ENCODE assay signal across 8 cellular contexts in the genomic region with DNA sequence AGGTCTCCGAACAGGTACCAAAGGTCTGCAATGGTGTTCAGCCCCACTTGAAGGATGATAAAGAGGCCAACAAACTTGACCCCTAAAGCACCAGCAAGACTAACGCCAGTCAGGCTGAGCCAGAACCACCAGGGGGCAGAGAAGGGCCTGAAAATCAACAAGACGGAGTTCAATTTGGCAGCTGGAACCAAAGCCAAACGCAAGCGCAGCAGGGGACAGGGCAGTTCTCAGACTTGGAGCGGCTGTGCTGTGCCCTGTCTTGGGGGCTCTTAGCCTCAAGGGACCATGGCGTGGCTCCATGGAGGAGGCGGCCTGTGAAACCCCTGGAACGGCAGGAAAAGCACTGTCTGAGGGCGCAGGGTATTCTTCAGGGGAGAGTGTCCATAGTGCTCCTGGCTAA. TPM values are rescaled to one million over a fixed set of nuclear protein-coding genes. Genes with fewer than 3 reads are reported as not detected.
DNase-seq lines count a peak whose midpoint lies in the region; ATAC-seq and TF ChIP-seq lines count a peak whose summit lies in the region.

No MANE protein-coding gene starts in this region.

- POLR2A ChIA-PET in activated B cell treated with CpG ODN at 0.5 μM for 24 hours (lab: Charles Lee): interaction anchor here (0.6 kb wide), 1 partner anchor 182 kb away, joined by 3 read pairs; no protein-coding TSS in a partner anchor

- H3K36me3 Mint-ChIP-seq in natural killer cell (no peaks in the 10 kb centered on the region), activated B cell treated with CpG ODN at 0.5 μM for 24 hours (ENCODE audit: low read depth) (peaks cover 46% of the 10 kb centered on the region)
- H3K36me3 Mint-ChIP-seq in natural killer cell treated with Interleukin-12 subunit alpha and Interleukin-12 subunit beta and Interleukin-15 and Interleukin-18, amount 100 ng/mL, for 72 hours: no peaks in the 10 kb centered on the region

- H3K27ac Mint-ChIP-seq in natural killer cell (no peak overlapping the region), activated B cell treated with CpG ODN at 0.5 μM for 24 hours (no peak overlapping the region)
- H3K27ac Mint-ChIP-seq in natural killer cell treated with Interleukin-12 subunit alpha and Interleukin-12 subunit beta and Interleukin-15 and Interleukin-18, amount 100 ng/mL, for 72 hours: no peak overlapping the region

- H3K27me3 Mint-ChIP-seq in natural killer cell (ENCODE audit: low read depth in 2 of 2) (no peaks in the 10 kb centered on the region), activated B cell treated with CpG ODN at 0.5 μM for 24 hours (no peaks in the 10 kb centered on the region)
- no peaks in the 10 kb centered on the region for H3K27me3 Mint-ChIP-seq in natural killer cell treated with Interleukin-12 subunit alpha and Interleukin-12 subunit beta and Interleukin-15 and Interleukin-18, amount 100 ng/mL, for 72 hours

- H3K9me3 Mint-ChIP-seq in natural killer cell (no peaks in the 10 kb centered on the region), activated B cell treated with CpG ODN at 0.5 μM for 24 hours (no peaks in the 10 kb centered on the region)
- no peaks in the 10 kb centered on the region for H3K9me3 Mint-ChIP-seq in natural killer cell treated with Interleukin-12 subunit alpha and Interleukin-12 subunit beta and Interleukin-15 and Interleukin-18, amount 100 ng/mL, for 72 hours

- H3K4me1 Mint-ChIP-seq in natural killer cell: no peaks in the 10 kb centered on the region
- H3K4me1 Mint-ChIP-seq in natural killer cell treated with Interleukin-12 subunit alpha and Interleukin-12 subunit beta and Interleukin-15 and Interleukin-18, amount 100 ng/mL, for 72 hours (ENCODE audit: low read depth in 2 of 2): peaks cover 5 to 16% of the 10 kb centered on the region in 2 donors
- H3K4me1 Mint-ChIP-seq in activated B cell treated with CpG ODN at 0.5 μM for 24 hours: no peaks in the 10 kb centered on the region

- H3K4me3 Mint-ChIP-seq in natural killer cell (no peak overlapping the region), activated B cell treated with CpG ODN at 0.5 μM for 24 hours (no peak overlapping the region)
- H3K4me3 Mint-ChIP-seq in natural killer cell treated with Interleukin-12 subunit alpha and Interleukin-12 subunit beta and Interleukin-15 and Interleukin-18, amount 100 ng/mL, for 72 hours: no peak overlapping the region

- ATAC-seq in natural killer cell (peak; percentile 52 to 54 (median 53)), activated B cell treated with CpG ODN at 0.5 μM for 24 hours (ENCODE audit: low read depth) (peak; percentile 74), left lobe of liver (peak; percentile 94), GM19324 (IDR thresholded peaks at IDR 0.05; ENCODE audit: low FRiP score, unreplicated experiment) (no peak)
- no peak for ATAC-seq in natural killer cell treated with Interleukin-12 subunit alpha and Interleukin-12 subunit beta and Interleukin-15 and Interleukin-18, amount 100 ng/mL, for 72 hours

- no peak overlapping the region for H3K4me3 ChIP-seq in coronary artery

- TF ChIP-seq CTCF in natural killer cell (IDR thresholded peaks at IDR 0.05): no peak
- TF ChIP-seq CTCF in activated B cell treated with CpG ODN at 0.5 μM for 24 hours (IDR thresholded peaks at IDR 0.05): no peak
- peak; percentile 42 for TF ChIP-seq CTCF in coronary artery (IDR thresholded peaks at IDR 0.05)

- CTCF ChIA-PET in activated B cell treated with CpG ODN at 0.5 μM for 24 hours (lab: Charles Lee): interaction anchor here (0.8 to 2.7 kb wide), 8 partner anchors 11 to 252 kb away, joined by 3 to 30 read pairs (median 5); no protein-coding TSS in a partner anchor

- no peak overlapping the region for H3K27ac ChIP-seq in coronary artery

- DNase-seq in natural killer cell: no peak
- no peak for DNase-seq in natural killer cell treated with Interleukin-12 subunit alpha and Interleukin-12 subunit beta and Interleukin-15 and Interleukin-18, amount 100 ng/mL, for 72 hours (ENCODE audit: low spot score)
- DNase-seq in NCI-H2107 (lab: John Stamatoyannopoulos, UW): peak; percentile 69
- peak; percentile 32 for DNase-seq in activated B cell treated with CpG ODN at 0.5 μM for 24 hours
- DNase-seq in coronary artery (ENCODE audit: low spot score): no peak
- DNase-seq in left lobe of liver (ENCODE audit: low spot score): peak; percentile 81
- DNase-seq in stimulated activated CD4-positive, alpha-beta T cell treated with anti-CD3 and anti-CD28 coated beads, Interleukin-4, amount 100 ng/mL, for 4 hours: peak; percentile 36 to 42

- intact Hi-C loops in natural killer cell (cut with micrococcal nuclease): loop anchor here (2.0 kb wide), 1 partner anchor 250 kb away; no protein-coding TSS in a partner anchor
- intact Hi-C loops in activated B cell treated with CpG ODN at 0.5 μM for 24 hours (cut with micrococcal nuclease): loop anchor here (1.0 to 10.0 kb wide), 6 partner anchors 15 to 1294 kb away; partner anchors contain the start of genes AHSA1, ALKBH1, SLIRP and ZDHHC22

RNA-seq across cellular contexts. Expression of gene POMT2, which starts 19.6 kb away (rescaled TPM):
- total RNA-seq in natural killer cell (10 to 100 TPM in 1 of 3 donors, 1 to 10 TPM in 2; 6.7 to 10.9 (median 8.6) TPM), activated B cell treated with CpG ODN at 0.5 μM for 24 hours (28.7 and 30.8 TPM in 2 replicates), left lobe of liver (15.7 TPM)
- total RNA-seq in natural killer cell treated with Interleukin-12 subunit alpha and Interleukin-12 subunit beta and Interleukin-15 and Interleukin-18, amount 100 ng/mL, for 72 hours: 10 to 100 TPM; 16.1 to 33.1 TPM

RNA-seq across cellular contexts. Expression of gene GSTZ1, which starts 19.7 kb away (rescaled TPM):
- total RNA-seq in natural killer cell (1 to 10 TPM; 3.0 to 5.6 (median 5.2) TPM), activated B cell treated with CpG ODN at 0.5 μM for 24 hours (17.5 and 22.2 TPM in 2 replicates), left lobe of liver (121 TPM)
- total RNA-seq in natural killer cell treated with Interleukin-12 subunit alpha and Interleukin-12 subunit beta and Interleukin-15 and Interleukin-18, amount 100 ng/mL, for 72 hours: 10 to 100 TPM in 1 of 2 donors, 1 to 10 TPM in 1; 6.5 to 11.6 TPM

RNA-seq across cellular contexts. Expression of gene NGB, which starts 30.1 kb away (rescaled TPM):
- total RNA-seq in natural killer cell: not detected
- total RNA-seq in natural killer cell treated with Interleukin-12 subunit alpha and Interleukin-12 subunit beta and Interleukin-15 and Interleukin-18, amount 100 ng/mL, for 72 hours: not detected
- not detected in 2 replicates for total RNA-seq in activated B cell treated with CpG ODN at 0.5 μM for 24 hours
- total RNA-seq in left lobe of liver: not detected

Comparison
In these comparisons a context has a peak if more than half of its experiments do, and no peak if none do; other contexts are left out.
1. ATAC-seq: peak in natural killer cell (3 of 3), activated B cell treated with CpG ODN at 0.5 μM for 24 hours (single experiment) and left lobe of liver (single experiment); none in natural killer cell treated with Interleukin-12 subunit alpha and Interleukin-12 subunit beta and Interleukin-15 and Interleukin-18, amount 100 ng/mL, for 72 hours (0 of 2) and GM19324 (single experiment).
2. DNase-seq: peak in NCI-H2107 (single experiment), activated B cell treated with CpG ODN at 0.5 μM for 24 hours (single experiment), left lobe of liver (single experiment) and stimulated activated CD4-positive, alpha-beta T cell treated with anti-CD3 and anti-CD28 coated beads, Interleukin-4, amount 100 ng/mL, for 4 hours (2 of 2); none in natural killer cell (single experiment), natural killer cell treated with Interleukin-12 subunit alpha and Interleukin-12 subunit beta and Interleukin-15 and Interleukin-18, amount 100 ng/mL, for 72 hours (single experiment) and coronary artery (single experiment).